Comparison of ENCODE assay signal across 9 cellular contexts in the genomic region with DNA sequence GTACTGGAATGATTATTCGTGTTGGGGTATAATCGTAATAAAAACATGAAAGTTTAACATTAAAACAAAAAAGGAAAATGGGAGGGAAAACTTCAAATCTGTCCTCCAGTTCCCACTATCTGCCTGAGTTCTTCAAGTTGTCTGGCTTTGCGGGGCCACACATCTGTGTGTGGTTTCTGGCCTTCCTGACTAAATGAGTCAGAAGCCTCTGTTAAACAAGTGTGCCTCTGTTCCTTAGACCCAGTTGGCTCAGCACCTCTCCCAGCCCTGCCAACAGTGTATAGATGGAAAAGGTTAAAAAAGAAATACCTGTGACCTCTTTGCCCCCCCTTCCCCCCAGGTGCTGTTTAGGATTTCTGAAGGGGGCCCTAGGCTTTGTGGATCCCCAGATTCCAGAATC. TPM values are rescaled to one million over a fixed set of nuclear protein-coding genes. Genes with fewer than 3 reads are reported as not detected.
DNase-seq lines count a peak whose midpoint lies in the region; ATAC-seq and TF ChIP-seq lines count a peak whose summit lies in the region.
"Had no signal": no experiment of that assay in that cellular context is flagged by ENCODE, and none has a peak within 500 bp of the region (broad histone marks: within the 10 kb centered on the region; RNA-seq: fewer than 3 reads in every experiment).

No MANE protein-coding gene starts in this region.

- peaks cover 7% of the 10 kb centered on the region for H3K4me1 Mint-ChIP-seq in stimulated activated effector memory CD8-positive, alpha-beta T cell treated with anti-CD3 and anti-CD28 coated beads, Interleukin-12 subunit alpha, Interleukin-12 subunit beta, amount 100 ng/mL, for 72 hours
- peaks cover 36% of the 10 kb centered on the region for H3K4me1 Mint-ChIP-seq in activated T-helper 1 cell treated with anti-CD3 and anti-CD28 coated beads, Interleukin-12 subunit alpha, Interleukin-12 subunit beta, Interleukin-2, Interleukin-4 antibody, amounts not matched to agents 30 ng/mL and 10 ng/mL and 1 ng/mL, durations not matched to agents 14 hours and 24 hours and 36 hours (ENCODE audit: low read depth)

- H3K9ac ChIP-seq in colonic mucosa (ENCODE audit: low read depth in 2 of 2, low read length in 2 of 2): no peak overlapping the region

- no peaks in the 10 kb centered on the region for H3K27me3 ChIP-seq in colonic mucosa

- no peaks in the 10 kb centered on the region for H3K27me3 Mint-ChIP-seq in activated T-helper 1 cell treated with anti-CD3 and anti-CD28 coated beads, Interleukin-12 subunit alpha, Interleukin-12 subunit beta, Interleukin-2, Interleukin-4 antibody, amounts not matched to agents 30 ng/mL and 10 ng/mL and 1 ng/mL, durations not matched to agents 14 hours and 24 hours and 36 hours (ENCODE audit: insufficient read depth)

- no peaks in the 10 kb centered on the region for H3K9me3 ChIP-seq in colonic mucosa

- no peaks in the 10 kb centered on the region for H3K36me3 ChIP-seq in colonic mucosa

- H3K27ac ChIP-seq in colonic mucosa: no peak overlapping the region
- H3K27ac ChIP-seq: C4-2B had no signal

- no peaks in the 10 kb centered on the region for H3K9me3 Mint-ChIP-seq in stimulated activated effector memory CD8-positive, alpha-beta T cell treated with anti-CD3 and anti-CD28 coated beads, Interleukin-12 subunit alpha, Interleukin-12 subunit beta, amount 100 ng/mL, for 72 hours
- H3K9me3 Mint-ChIP-seq in activated T-helper 1 cell treated with anti-CD3 and anti-CD28 coated beads, Interleukin-12 subunit alpha, Interleukin-12 subunit beta, Interleukin-2, Interleukin-4 antibody, amounts not matched to agents 30 ng/mL and 10 ng/mL and 1 ng/mL, durations not matched to agents 14 hours and 24 hours and 36 hours: no peaks in the 10 kb centered on the region

- intact Hi-C loops in activated T-helper 1 cell treated with anti-CD3 and anti-CD28 coated beads, Interleukin-12 subunit alpha, Interleukin-12 subunit beta, Interleukin-2, Interleukin-4 antibody, amounts not matched to agents 30 ng/mL and 10 ng/mL and 1 ng/mL, durations not matched to agents 14 hours and 24 hours and 36 hours (cut with micrococcal nuclease): no loop called here
- intact Hi-C loops in colonic mucosa (cut with DNase I): no loop called here

- H3K4me3 ChIP-seq in colonic mucosa: no peak overlapping the region

- DNase-seq in activated T-cell treated with anti-CD3 and anti-CD28 coated beads for 48 hours (ENCODE audit: low read depth): peak; percentile 3
- DNase-seq in activated T-cell treated with anti-CD3 and anti-CD28 coated beads, Interleukin-2, amount 50 U/mL, for 1 hour: no peak
- peak; percentile 90 for DNase-seq in NCI-H226
- peak; percentile 29 for DNase-seq in epidermal melanocyte (ENCODE audit: insufficient read length, low spot score)
- peak in 1 of 2 donors; percentile 48 for DNase-seq in stimulated activated effector memory CD8-positive, alpha-beta T cell treated with anti-CD3 and anti-CD28 coated beads, Interleukin-12 subunit alpha, Interleukin-12 subunit beta, amount 100 ng/mL, for 72 hours (ENCODE audit: low spot score in 2 of 2)
- no peak for DNase-seq in activated T-helper 1 cell treated with anti-CD3 and anti-CD28 coated beads, Interleukin-12 subunit alpha, Interleukin-12 subunit beta, Interleukin-2, Interleukin-4 antibody, amounts not matched to agents 30 ng/mL and 10 ng/mL and 1 ng/mL, durations not matched to agents 14 hours and 24 hours and 36 hours (ENCODE audit: low spot score)
- no peak for DNase-seq in colonic mucosa

- H3K4me3 Mint-ChIP-seq in stimulated activated effector memory CD8-positive, alpha-beta T cell treated with anti-CD3 and anti-CD28 coated beads, Interleukin-12 subunit alpha, Interleukin-12 subunit beta, amount 100 ng/mL, for 72 hours: no peak overlapping the region
- H3K4me3 Mint-ChIP-seq in activated T-helper 1 cell treated with anti-CD3 and anti-CD28 coated beads, Interleukin-12 subunit alpha, Interleukin-12 subunit beta, Interleukin-2, Interleukin-4 antibody, amounts not matched to agents 30 ng/mL and 10 ng/mL and 1 ng/mL, durations not matched to agents 14 hours and 24 hours and 36 hours: no peak overlapping the region

- H3K36me3 Mint-ChIP-seq in stimulated activated effector memory CD8-positive, alpha-beta T cell treated with anti-CD3 and anti-CD28 coated beads, Interleukin-12 subunit alpha, Interleukin-12 subunit beta, amount 100 ng/mL, for 72 hours: no peaks in the 10 kb centered on the region
- no peaks in the 10 kb centered on the region for H3K36me3 Mint-ChIP-seq in activated T-helper 1 cell treated with anti-CD3 and anti-CD28 coated beads, Interleukin-12 subunit alpha, Interleukin-12 subunit beta, Interleukin-2, Interleukin-4 antibody, amounts not matched to agents 30 ng/mL and 10 ng/mL and 1 ng/mL, durations not matched to agents 14 hours and 24 hours and 36 hours (ENCODE audit: low read depth)

- ATAC-seq in stimulated activated effector memory CD8-positive, alpha-beta T cell treated with anti-CD3 and anti-CD28 coated beads, Interleukin-12 subunit alpha, Interleukin-12 subunit beta, amount 100 ng/mL, for 72 hours: peak; percentile 71
- no peak for ATAC-seq in HG03521 (IDR thresholded peaks at IDR 0.05; ENCODE audit: unreplicated experiment)

- no peaks in the 10 kb centered on the region for H3K4me1 ChIP-seq in colonic mucosa

- no peak overlapping the region for H3K27ac Mint-ChIP-seq in stimulated activated effector memory CD8-positive, alpha-beta T cell treated with anti-CD3 and anti-CD28 coated beads, Interleukin-12 subunit alpha, Interleukin-12 subunit beta, amount 100 ng/mL, for 72 hours
- no peak overlapping the region for H3K27ac Mint-ChIP-seq in activated T-helper 1 cell treated with anti-CD3 and anti-CD28 coated beads, Interleukin-12 subunit alpha, Interleukin-12 subunit beta, Interleukin-2, Interleukin-4 antibody, amounts not matched to agents 30 ng/mL and 10 ng/mL and 1 ng/mL, durations not matched to agents 14 hours and 24 hours and 36 hours

- TF ChIP-seq CTCF in colonic mucosa (IDR thresholded peaks at IDR 0.05): no peak

RNA-seq across cellular contexts. Expression of gene XDH, which starts 30.2 kb away (rescaled TPM):
- total RNA-seq in activated T-helper 1 cell treated with anti-CD3 and anti-CD28 coated beads, Interleukin-12 subunit alpha, Interleukin-12 subunit beta, Interleukin-2, Interleukin-4 antibody, amounts not matched to agents 30 ng/mL and 10 ng/mL and 1 ng/mL, durations not matched to agents 14 hours and 24 hours and 36 hours: not detected in 2 replicates
- 10 to 100 TPM; 18.4 to 44.4 TPM for total RNA-seq in colonic mucosa

Comparison
In these comparisons a context has a peak if more than half of its experiments do, and no peak if none do; other contexts are left out.
1. DNase-seq: peak in activated T-cell treated with anti-CD3 and anti-CD28 coated beads for 48 hours (single experiment), NCI-H226 (single experiment) and epidermal melanocyte (single experiment); none in activated T-cell treated with anti-CD3 and anti-CD28 coated beads, Interleukin-2, amount 50 U/mL, for 1 hour (single experiment), activated T-helper 1 cell treated with anti-CD3 and anti-CD28 coated beads, Interleukin-12 subunit alpha, Interleukin-12 subunit beta, Interleukin-2, Interleukin-4 antibody, amounts not matched to agents 30 ng/mL and 10 ng/mL and 1 ng/mL, durations not matched to agents 14 hours and 24 hours and 36 hours (single experiment) and colonic mucosa (single experiment).
2. RNA of gene XDH, which starts 30.2 kb away (total RNA-seq): 18.4 to 44.4 TPM in colonic mucosa; not detected in activated T-helper 1 cell treated with anti-CD3 and anti-CD28 coated beads, Interleukin-12 subunit alpha, Interleukin-12 subunit beta, Interleukin-2, Interleukin-4 antibody, amounts not matched to agents 30 ng/mL and 10 ng/mL and 1 ng/mL, durations not matched to agents 14 hours and 24 hours and 36 hours; every median in the first group is over 10 times any median in the second.